ENCODE assay signal across 18 cellular contexts in genomic region chr12:63805704-63806672, GRCh38.
A peak's percentile ranks its signal among the peaks of the same experiment; 100 is the strongest.
DNase-seq lines count a peak whose midpoint lies in the region; ATAC-seq, FAIRE-seq and TF ChIP-seq lines count a peak whose summit lies in the region.
"Had no signal": no experiment of that assay in that cellular context is flagged by ENCODE, and none has a peak within 500 bp of the region (broad histone marks: within the 10 kb centered on the region; RNA-seq: fewer than 3 reads in every experiment).

No MANE protein-coding gene starts in this region.

- no peak for ATAC-seq in HG02970 (IDR thresholded peaks at IDR 0.05; ENCODE audit: low FRiP score, unreplicated experiment)
- no peak for ATAC-seq in GM19397 (IDR thresholded peaks at IDR 0.05; ENCODE audit: unreplicated experiment)
- ATAC-seq: upper lobe of right lung had no signal

- no peak for TF ChIP-seq CTCF in 22Rv1 (IDR thresholded peaks at IDR 0.05)

- H3K27ac ChIP-seq in 22Rv1, result peak overlapping the region; percentile 76
- H3K27ac ChIP-seq: upper lobe of right lung, WERI-Rb-1 had no signal

- FAIRE-seq in colon (lab: Jason Lieb, UNC), result peak; percentile 76
- FAIRE-seq: G401.6 had no signal

- peak; percentile 74 for DNase-seq in NCI-H1092 (lab: John Stamatoyannopoulos, UW)
- DNase-seq in NCI-H2196 treated with DMSO at 0.1 percent for 48 hours (lab: John Stamatoyannopoulos, UW; ENCODE audit: unreplicated experiment), result peak; percentile 79
- DNase-seq in C1 segment of cervical spinal cord (lab: John Stamatoyannopoulos, UW), result no peak
- DNase-seq in cerebellar cortex (ENCODE audit: low spot score), result no peak
- DNase-seq: caudate nucleus; CD4-positive, alpha-beta T cell; endodermal cell; NCI-H1694 treated with DMSO at 0.1 percent for 48 hours; OCI-M1; posterior cingulate gyrus; stimulated activated naive CD4-positive, alpha-beta T cell treated with Interleukin-2 at 50 U/mL for 16 hours; upper lobe of right lung; WERI-Rb-1 had no signal

Comparison
In these comparisons a context has a peak if more than half of its experiments do, and no peak if none do; other contexts are left out.
1. DNase-seq: peak in NCI-H1092 (single experiment) and NCI-H2196 treated with DMSO at 0.1 percent for 48 hours (single experiment); none in C1 segment of cervical spinal cord (0 of 14) and cerebellar cortex (single experiment).